Comparison of ENCODE assay signal across 8 cellular contexts in genomic region chr1:149390173-149390926, GRCh38.
DNase-seq lines count a peak whose midpoint lies in the region; TF ChIP-seq lines count a peak whose summit lies in the region.
"Not testable (repeated sequence)": the region's sequence is repeated elsewhere in the genome, so short reads cannot be mapped to it uniquely, and the experiment has no call there.

No MANE protein-coding gene starts in this region.

- not testable (repeated sequence) for H3K9me3 ChIP-seq in AG04450 (ENCODE audit: control insufficient read depth, insufficient read depth, low read length)

- intact Hi-C loops in head of caudate nucleus (cut with DNase I): not testable (repeated sequence)

- TF ChIP-seq CTCF in AG04450 (IDR thresholded peaks at IDR 0.05; ENCODE audit: low read depth, low read length); nephron (IDR thresholded peaks at IDR 0.05; ENCODE audit: unreplicated experiment in 3 of 3): not testable (repeated sequence)

- H3K4me3 Mint-ChIP-seq in nephron: peak overlapping the region; percentile 84 to 90 (median 90)

- H3K4me1 Mint-ChIP-seq in nephron: not testable (repeated sequence)

- POLR2A ChIA-PET in AG04450 (lab: Yijun Ruan, JAX); HEK293T (lab: Yijun Ruan, JAX): not testable (repeated sequence)

- not testable (repeated sequence) for DNase-seq in AG04450 (ENCODE audit: low read depth, low spot score); HEK293T (ENCODE audit: extremely low spot score)
- DNase-seq in NOMO-1 (lab: John Stamatoyannopoulos, UW; ENCODE audit: unreplicated experiment in 2 of 2) (peak; percentile 23 to 62), astrocyte of the hippocampus (ENCODE audit: low read depth, low spot score) (peak; percentile 87), head of caudate nucleus (peak; percentile 9 to 79 (median 57))
- peak; percentile 27 to 45 for DNase-seq in activated CD4-positive, alpha-beta T cell treated with anti-CD3 and anti-CD28 coated beads for 24 hours (ENCODE audit: low read depth in 2 of 2)
- peak; percentile 31 to 48 (median 34) for DNase-seq in stimulated activated CD4-positive, alpha-beta T cell treated with anti-CD3 and anti-CD28 coated beads, TNF-alpha, amount 100 ng/mL, for 24 hours (ENCODE audit: low read depth in 3 of 3)

- not testable (repeated sequence) for H3K36me3 Mint-ChIP-seq in nephron (ENCODE audit: low read depth)

- H3K4me3 ChIP-seq in AG04450 (ENCODE audit: low read depth, low read length): peak overlapping the region; percentile 56

- CTCF ChIA-PET in AG04450 (lab: Charles Lee); HEK293T (lab: Yijun Ruan, JAX): not testable (repeated sequence)

- H3K27ac Mint-ChIP-seq in nephron: peak overlapping the region in 2 of 3 experiments; percentile 72 to 80

- not testable (repeated sequence) for H3K9me3 Mint-ChIP-seq in nephron

- not testable (repeated sequence) for H3K27ac ChIP-seq in AG04450 (ENCODE audit: low read depth, low read length)

- H3K27me3 Mint-ChIP-seq in nephron (ENCODE audit: low read depth): not testable (repeated sequence)

- H3K27me3 ChIP-seq in AG04450 (ENCODE audit: control insufficient read depth, insufficient read depth, low read length): not testable (repeated sequence)

TF ChIP-seq in HEK293T, 16 proteins besides CTCF, POLR2A, EP300 and RAD21:
- TF ChIP-seq L3MBTL2 (conservative IDR thresholded peaks at IDR 0.05) (0 out of 2 replicates have a peak, but pooled peaks have one; percentile 13), CTBP1 (IDR thresholded peaks at IDR 0.05; ENCODE audit: borderline replicate concordance) (0 out of 2 replicates have a peak, but pooled peaks have one; percentile 22)
